In the genomic region with DNA sequence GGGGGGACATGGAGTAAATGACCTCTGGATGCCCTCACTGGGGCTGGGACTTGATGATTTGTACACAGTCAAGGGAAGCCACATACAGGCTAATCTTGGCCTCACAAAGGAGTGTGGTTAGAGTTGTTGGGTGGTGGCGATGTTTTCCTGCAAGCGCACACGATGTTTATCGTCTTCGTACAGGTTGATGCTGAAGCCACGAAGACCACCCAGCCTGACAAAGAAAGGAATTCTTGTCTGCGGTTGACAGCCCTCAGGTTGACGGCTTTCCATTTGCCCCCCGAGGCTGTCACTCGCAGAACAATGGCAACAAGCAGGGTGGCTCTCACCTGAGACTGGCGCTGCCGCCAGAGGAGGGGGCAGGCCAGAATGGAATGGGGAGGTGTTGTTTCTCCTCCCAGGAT, we compare ENCODE assay signal across 14 cellular contexts. TPM values are rescaled to one million over a fixed set of nuclear protein-coding genes. Genes with fewer than 3 reads are reported as not detected.
DNase-seq lines count a peak whose midpoint lies in the region; ATAC-seq and TF ChIP-seq lines count a peak whose summit lies in the region.
"Had no signal": no experiment of that assay in that cellular context is flagged by ENCODE, and none has a peak within 500 bp of the region (broad histone marks: within the 10 kb centered on the region; RNA-seq: fewer than 3 reads in every experiment).

No MANE protein-coding gene starts in this region.

- H3K27ac ChIP-seq in thyroid gland = peak overlapping the region in 2 of 3 donors; percentile 55 to 63
- no peak overlapping the region for H3K27ac ChIP-seq in brain microvascular endothelial cell
- no peak overlapping the region for H3K27ac ChIP-seq in upper lobe of left lung
- H3K27ac ChIP-seq: RWPE1, uterus had no signal

- peak; percentile 43 for ATAC-seq in activated naive CD8-positive, alpha-beta T cell treated with anti-CD3 and anti-CD28 coated beads, Interleukin-2, amount 10 ng/mL, durations not matched to agents 7 days and 5 days (ENCODE audit: low read depth)
- peak; percentile 59 for ATAC-seq in activated CD8-positive, alpha-beta T cell treated with anti-CD3 and anti-CD28 coated beads, Interleukin-2, amount 10 ng/mL, durations not matched to agents 7 days and 5 days
- ATAC-seq in HG03280 (IDR thresholded peaks at IDR 0.05; ENCODE audit: unreplicated experiment) (no peak), upper lobe of left lung (ENCODE audit: low FRiP score in 2 of 2) (no peak)

- TF ChIP-seq POLR2A in thyroid gland (IDR thresholded peaks at IDR 0.05) = no peak
- no peak for TF ChIP-seq POLR2A in upper lobe of left lung (IDR thresholded peaks at IDR 0.05)

- peaks cover 25% of the 10 kb centered on the region for H3K27me3 Mint-ChIP-seq in activated naive CD8-positive, alpha-beta T cell treated with anti-CD3 and anti-CD28 coated beads, Interleukin-2, amount 10 ng/mL, durations not matched to agents 7 days and 5 days
- H3K27me3 Mint-ChIP-seq in activated naive CD8-positive, alpha-beta T cell treated with anti-CD3 and anti-CD28 coated beads for 36 hours = peaks cover 12% of the 10 kb centered on the region
- peaks cover 40% of the 10 kb centered on the region for H3K27me3 Mint-ChIP-seq in activated CD8-positive, alpha-beta T cell treated with anti-CD3 and anti-CD28 coated beads, Interleukin-2, amount 10 ng/mL, durations not matched to agents 7 days and 5 days (ENCODE audit: low read depth)

- H3K4me3 ChIP-seq in thyroid gland (replicated peaks in 1 of 3) (no peak overlapping the region), brain microvascular endothelial cell (ENCODE audit: low read depth, low read length) (no peak overlapping the region), upper lobe of left lung (no peak overlapping the region)
- H3K4me3 ChIP-seq: mucosa of descending colon, uterus had no signal

- POLR2A ChIA-PET in activated naive CD8-positive, alpha-beta T cell treated with anti-CD3 and anti-CD28 coated beads, Interleukin-2, amount 10 ng/mL, durations not matched to agents 7 days and 5 days (lab: Charles Lee) = no interaction called here
- POLR2A ChIA-PET in activated CD8-positive, alpha-beta T cell treated with anti-CD3 and anti-CD28 coated beads, Interleukin-2, amount 10 ng/mL, durations not matched to agents 7 days and 5 days (lab: Charles Lee) = no interaction called here

- TF ChIP-seq CTCF in thyroid gland (IDR thresholded peaks at IDR 0.05) (no peak), brain microvascular endothelial cell (IDR thresholded peaks at IDR 0.05; ENCODE audit: low read depth, low read length, missing control alignments) (no peak), upper lobe of left lung (IDR thresholded peaks at IDR 0.05) (no peak)

- no peak for DNase-seq in activated naive CD8-positive, alpha-beta T cell treated with anti-CD3 and anti-CD28 coated beads, Interleukin-2, amount 10 ng/mL, durations not matched to agents 7 days and 5 days
- DNase-seq in activated naive CD8-positive, alpha-beta T cell treated with anti-CD3 and anti-CD28 coated beads for 36 hours = no peak
- DNase-seq in activated CD8-positive, alpha-beta T cell treated with anti-CD3 and anti-CD28 coated beads, Interleukin-2, amount 10 ng/mL, durations not matched to agents 7 days and 5 days = peak; percentile 29
- DNase-seq in iPS-NIHi11 (ENCODE audit: low spot score) (peak; percentile 33), thyroid gland (no peak), brain microvascular endothelial cell (no peak), upper lobe of left lung (no peak)
- DNase-seq: NCI-H446 treated with DMSO at 0.1 percent for 48 hours had no signal

- H3K36me3 ChIP-seq in thyroid gland = peaks cover 0 to 5% of the 10 kb centered on the region in 2 donors
- H3K36me3 ChIP-seq in brain microvascular endothelial cell (replicated peaks) = no peaks in the 10 kb centered on the region
- no peaks in the 10 kb centered on the region for H3K36me3 ChIP-seq in upper lobe of left lung
- H3K36me3 ChIP-seq: uterus had no signal

- no peak overlapping the region for H3K27ac Mint-ChIP-seq in activated naive CD8-positive, alpha-beta T cell treated with anti-CD3 and anti-CD28 coated beads, Interleukin-2, amount 10 ng/mL, durations not matched to agents 7 days and 5 days
- no peak overlapping the region for H3K27ac Mint-ChIP-seq in activated naive CD8-positive, alpha-beta T cell treated with anti-CD3 and anti-CD28 coated beads for 36 hours
- H3K27ac Mint-ChIP-seq in activated CD8-positive, alpha-beta T cell treated with anti-CD3 and anti-CD28 coated beads, Interleukin-2, amount 10 ng/mL, durations not matched to agents 7 days and 5 days = no peak overlapping the region
- H3K27ac Mint-ChIP-seq: stimulated activated naive CD8-positive, alpha-beta T cell treated with anti-CD3 and anti-CD28 coated beads, Interleukin-15, Interleukin-2, amounts not matched to agents 100 ng/mL and 50 ng/mL, for 24 hours had no signal

- peak overlapping the region; percentile 31 for H3K4me3 Mint-ChIP-seq in activated naive CD8-positive, alpha-beta T cell treated with anti-CD3 and anti-CD28 coated beads, Interleukin-2, amount 10 ng/mL, durations not matched to agents 7 days and 5 days
- no peak overlapping the region for H3K4me3 Mint-ChIP-seq in activated naive CD8-positive, alpha-beta T cell treated with anti-CD3 and anti-CD28 coated beads for 36 hours
- H3K4me3 Mint-ChIP-seq in activated CD8-positive, alpha-beta T cell treated with anti-CD3 and anti-CD28 coated beads, Interleukin-2, amount 10 ng/mL, durations not matched to agents 7 days and 5 days = peak overlapping the region; percentile 40
- H3K4me3 Mint-ChIP-seq: stimulated activated naive CD8-positive, alpha-beta T cell treated with anti-CD3 and anti-CD28 coated beads, Interleukin-15, Interleukin-2, amounts not matched to agents 100 ng/mL and 50 ng/mL, for 24 hours had no signal

- H3K9me3 ChIP-seq in thyroid gland (no peaks in the 10 kb centered on the region), upper lobe of left lung (no peaks in the 10 kb centered on the region)
- H3K9me3 ChIP-seq: mucosa of descending colon, uterus had no signal

- H3K36me3 Mint-ChIP-seq in activated naive CD8-positive, alpha-beta T cell treated with anti-CD3 and anti-CD28 coated beads, Interleukin-2, amount 10 ng/mL, durations not matched to agents 7 days and 5 days = no peaks in the 10 kb centered on the region
- no peaks in the 10 kb centered on the region for H3K36me3 Mint-ChIP-seq in activated naive CD8-positive, alpha-beta T cell treated with anti-CD3 and anti-CD28 coated beads for 36 hours
- H3K36me3 Mint-ChIP-seq in activated CD8-positive, alpha-beta T cell treated with anti-CD3 and anti-CD28 coated beads, Interleukin-2, amount 10 ng/mL, durations not matched to agents 7 days and 5 days (ENCODE audit: low read depth) = no peaks in the 10 kb centered on the region
- H3K36me3 Mint-ChIP-seq: IgD-negative memory B cell had no signal

- in situ Hi-C loops in brain microvascular endothelial cell (cut with HindIII; ENCODE audit: low pct_ligation_motif_present, low sequenced_read_pairs) = loop anchor here (25.0 kb wide), 1 partner anchor 201 kb away; a partner anchor contains a TSS

- H3K27me3 ChIP-seq in thyroid gland (no peaks in the 10 kb centered on the region), brain microvascular endothelial cell (replicated peaks) (peaks cover 10% of the 10 kb centered on the region), upper lobe of left lung (no peaks in the 10 kb centered on the region)
- H3K27me3 ChIP-seq: uterus had no signal

- H3K9me3 Mint-ChIP-seq in activated naive CD8-positive, alpha-beta T cell treated with anti-CD3 and anti-CD28 coated beads, Interleukin-2, amount 10 ng/mL, durations not matched to agents 7 days and 5 days = no peaks in the 10 kb centered on the region
- no peaks in the 10 kb centered on the region for H3K9me3 Mint-ChIP-seq in activated naive CD8-positive, alpha-beta T cell treated with anti-CD3 and anti-CD28 coated beads for 36 hours
- H3K9me3 Mint-ChIP-seq in activated CD8-positive, alpha-beta T cell treated with anti-CD3 and anti-CD28 coated beads, Interleukin-2, amount 10 ng/mL, durations not matched to agents 7 days and 5 days (ENCODE audit: insufficient read depth) = no peaks in the 10 kb centered on the region
- H3K9me3 Mint-ChIP-seq: IgD-negative memory B cell; stimulated activated naive CD8-positive, alpha-beta T cell treated with anti-CD3 and anti-CD28 coated beads, Interleukin-15, Interleukin-2, amounts not matched to agents 100 ng/mL and 50 ng/mL, for 24 hours had no signal

- intact Hi-C loops in thyroid gland (cut with DNase I) = loop anchor here (5.0 kb wide), 1 partner anchor 136 kb away; no protein-coding TSS in a partner anchor

- no peak for TF ChIP-seq EP300 in upper lobe of left lung (IDR thresholded peaks at IDR 0.05)

- 39 to 41% methylated on average over 9 to 12 of the region's 12 CpGs for WGBS in thyroid gland, 2 donors
- 20 to 25% methylated on average over 6 to 12 of the region's 12 CpGs for WGBS in upper lobe of left lung, 2 donors

- H3K4me1 Mint-ChIP-seq in activated naive CD8-positive, alpha-beta T cell treated with anti-CD3 and anti-CD28 coated beads, Interleukin-2, amount 10 ng/mL, durations not matched to agents 7 days and 5 days = peaks cover 25% of the 10 kb centered on the region
- peaks cover 28% of the 10 kb centered on the region for H3K4me1 Mint-ChIP-seq in activated naive CD8-positive, alpha-beta T cell treated with anti-CD3 and anti-CD28 coated beads for 36 hours
- peaks cover 29% of the 10 kb centered on the region for H3K4me1 Mint-ChIP-seq in activated CD8-positive, alpha-beta T cell treated with anti-CD3 and anti-CD28 coated beads, Interleukin-2, amount 10 ng/mL, durations not matched to agents 7 days and 5 days (ENCODE audit: low read depth)

- peaks cover 10 to 31% of the 10 kb centered on the region in 2 donors for H3K4me1 ChIP-seq in thyroid gland
- peaks cover 0 to 4% (median 1%) of the 10 kb centered on the region in 4 donors for H3K4me1 ChIP-seq in upper lobe of left lung
- H3K4me1 ChIP-seq: uterus had no signal

- CTCF ChIA-PET in activated CD8-positive, alpha-beta T cell treated with anti-CD3 and anti-CD28 coated beads, Interleukin-2, amount 10 ng/mL, durations not matched to agents 7 days and 5 days (lab: Charles Lee) = no interaction called here

RNA-seq across cellular contexts. Expression of a gene that starts 14.1 kb away (rescaled TPM):
- total RNA-seq in activated naive CD8-positive, alpha-beta T cell treated with anti-CD3 and anti-CD28 coated beads, Interleukin-2, amount 10 ng/mL, durations not matched to agents 7 days and 5 days = 10 to 100 TPM; 15.4 to 18.6 TPM
- total RNA-seq in activated naive CD8-positive, alpha-beta T cell treated with anti-CD3 and anti-CD28 coated beads for 36 hours = 10 to 100 TPM; 12.6 to 14.4 TPM
- total RNA-seq in activated CD8-positive, alpha-beta T cell treated with anti-CD3 and anti-CD28 coated beads, Interleukin-2, amount 10 ng/mL, durations not matched to agents 7 days and 5 days = 10 to 100 TPM; 10.2 TPM
- total RNA-seq in thyroid gland = 10 to 100 TPM; 25.6 to 42.5 (median 35.8) TPM
- 10 to 100 TPM; 10.4 to 26.8 (median 11.5) TPM for total RNA-seq in upper lobe of left lung

Comparison
In these comparisons a context has a peak if more than half of its experiments do, and no peak if none do; other contexts are left out.
1. ATAC-seq: peak in activated naive CD8-positive, alpha-beta T cell treated with anti-CD3 and anti-CD28 coated beads, Interleukin-2, amount 10 ng/mL, durations not matched to agents 7 days and 5 days (single experiment) and activated CD8-positive, alpha-beta T cell treated with anti-CD3 and anti-CD28 coated beads, Interleukin-2, amount 10 ng/mL, durations not matched to agents 7 days and 5 days (single experiment); none in HG03280 (single experiment) and upper lobe of left lung (0 of 2).
2. DNase-seq: peak in activated CD8-positive, alpha-beta T cell treated with anti-CD3 and anti-CD28 coated beads, Interleukin-2, amount 10 ng/mL, durations not matched to agents 7 days and 5 days (single experiment) and iPS-NIHi11 (single experiment); none in activated naive CD8-positive, alpha-beta T cell treated with anti-CD3 and anti-CD28 coated beads, Interleukin-2, amount 10 ng/mL, durations not matched to agents 7 days and 5 days (single experiment), activated naive CD8-positive, alpha-beta T cell treated with anti-CD3 and anti-CD28 coated beads for 36 hours (single experiment), thyroid gland (0 of 2), brain microvascular endothelial cell (single experiment) and upper lobe of left lung (0 of 2).
3. H3K27ac ChIP-seq: peak in thyroid gland (2 of 3); none in brain microvascular endothelial cell (single experiment) and upper lobe of left lung (0 of 4).